ENCODE assay signal across 20 cellular contexts in the genomic region with DNA sequence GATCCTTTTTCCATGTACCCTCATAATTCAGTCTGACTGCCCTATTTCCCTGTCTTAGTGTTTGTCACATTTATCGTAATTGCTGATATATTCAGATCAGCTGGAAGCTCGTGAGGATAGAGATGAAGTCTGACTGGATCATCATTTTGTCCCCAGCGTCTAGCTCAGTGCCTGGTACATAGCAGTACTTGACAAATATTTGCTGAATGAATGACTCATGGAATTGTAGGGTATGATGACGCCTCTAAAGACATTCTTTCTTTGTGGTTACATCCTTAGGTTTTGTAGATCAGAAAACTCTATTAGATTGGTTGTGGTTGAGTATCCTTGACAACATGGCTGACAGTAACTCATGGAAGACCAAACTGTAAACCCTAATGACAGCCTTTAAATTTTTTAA.
A peak's percentile ranks its signal among the peaks of the same experiment; 100 is the strongest.
DNase-seq lines count a peak whose midpoint lies in the region; ATAC-seq and TF ChIP-seq lines count a peak whose summit lies in the region.
"Had no signal": no experiment of that assay in that cellular context is flagged by ENCODE, and none has a peak within 500 bp of the region (broad histone marks: within the 10 kb centered on the region; RNA-seq: fewer than 3 reads in every experiment).

No MANE protein-coding gene starts in this region.

- H3K4me3 ChIP-seq in HCT116 (replicated peaks in 1 of 2; ENCODE audit: low read depth in 1 of 2, low read length in 2 of 2) (no peak overlapping the region), astrocyte of the spinal cord (ENCODE audit: low read depth, low read length) (no peak overlapping the region), transverse colon (no peak overlapping the region), hepatocyte (no peak overlapping the region), MG63 (no peak overlapping the region)
- H3K4me3 ChIP-seq: heart right ventricle had no signal

- peak; percentile 53; the same call in 1 of the 2 replicates for ATAC-seq in HCT116
- ATAC-seq: activated CD4-positive, alpha-beta T cell treated with anti-CD3 and anti-CD28 coated beads for 36 hours; activated T-cell treated with anti-CD3 and anti-CD28 coated beads, Interleukin-2, amount 50 U/mL, for 4 hours; heart right ventricle; left ventricle myocardium superior; naive thymus-derived CD8-positive, alpha-beta T cell; right cardiac atrium; stimulated activated memory B cell treated with anti-CD40 and anti-IgM and Interleukin-4, amounts not matched to agents 10 μg/mL and 1 μg/mL and 100 μg/mL, for 72 hours had no signal

- H3K4me2 ChIP-seq in HCT116 (ENCODE audit: low read length) (no peak overlapping the region), hepatocyte (no peak overlapping the region)

- POLR2A ChIA-PET in HCT116 (lab: Charles Lee): no interaction called here

- H3K27me3 ChIP-seq in HCT116 (ENCODE audit: insufficient read depth, low read length) (no peaks in the 10 kb centered on the region), transverse colon (no peaks in the 10 kb centered on the region), hepatocyte (no peaks in the 10 kb centered on the region), MG63 (no peaks in the 10 kb centered on the region)
- H3K27me3 ChIP-seq: heart right ventricle had no signal

- H2AFZ ChIP-seq in HCT116 (ENCODE audit: low read depth, low read length, poor library complexity, severe bottlenecking) (no peak overlapping the region), hepatocyte (no peak overlapping the region)

- no peak for TF ChIP-seq EP300 in transverse colon (IDR thresholded peaks at IDR 0.05; ENCODE audit: low read depth)

- no peak for TF ChIP-seq POLR2A in HCT116 (IDR thresholded peaks at IDR 0.05; ENCODE audit: borderline replicate concordance, extremely low read depth, insufficient read depth, insufficient read length)
- TF ChIP-seq POLR2A in transverse colon (IDR thresholded peaks at IDR 0.05): no peak

- intact Hi-C loops in HCT116 (cut with micrococcal nuclease) (no loop called here), transverse colon (cut with DNase I; ENCODE audit: low total_unique reads) (no loop called here)

- peaks cover 66% of the 10 kb centered on the region for H3K36me3 Mint-ChIP-seq in activated naive CD8-positive, alpha-beta T cell treated with anti-CD3 and anti-CD28 coated beads for 36 hours

- H3K27ac Mint-ChIP-seq in activated naive CD8-positive, alpha-beta T cell treated with anti-CD3 and anti-CD28 coated beads for 36 hours: no peak overlapping the region
- H3K27ac Mint-ChIP-seq: activated CD4-positive, alpha-beta T cell treated with anti-CD3 and anti-CD28 coated beads for 36 hours; H9; naive thymus-derived CD8-positive, alpha-beta T cell; stimulated activated memory B cell treated with anti-CD40 and anti-IgM and Interleukin-4, amounts not matched to agents 10 μg/mL and 1 μg/mL and 100 μg/mL, for 72 hours had no signal

- no peaks in the 10 kb centered on the region for H3K9me3 Mint-ChIP-seq in activated naive CD8-positive, alpha-beta T cell treated with anti-CD3 and anti-CD28 coated beads for 36 hours
- H3K9me3 Mint-ChIP-seq: activated T-cell treated with anti-CD3 and anti-CD28 coated beads, Interleukin-2, amount 50 U/mL, for 4 hours; H9; naive thymus-derived CD8-positive, alpha-beta T cell; stimulated activated memory B cell treated with anti-CD40 and anti-IgM and Interleukin-4, amounts not matched to agents 10 μg/mL and 1 μg/mL and 100 μg/mL, for 72 hours had no signal

- RAD21 ChIA-PET in HCT116 (lab: Charles Lee; ENCODE audit: low non-redundant PET in 1 of 2, low total read pairs in 2 of 2, uncharacterized antibody in 2 of 2, unreplicated experiment in 2 of 2): no interaction called here

- WGBS in transverse colon (ENCODE audit: low coverage in 1 of 2), 2 donors: 95 to 100% methylated on average over 3 to 4 of the region's 4 CpGs
- WGBS in hepatocyte (ENCODE audit: low lambda C conversion rate, missing lambda C conversion rate): 84% methylated on average over 4 of the region's 4 CpGs

- DNase-seq in AG08395 (ENCODE audit: low spot score) (peak; percentile 82), HCT116 (ENCODE audit: low read depth, low spot score) (no peak), astrocyte of the spinal cord (ENCODE audit: low read depth, low spot score) (peak; percentile 87), iris pigment epithelial cell (ENCODE audit: low read depth) (peak; percentile 96), transverse colon (no peak), hepatocyte (ENCODE audit: low spot score) (no peak), MG63 (no peak)
- no peak for DNase-seq in activated naive CD8-positive, alpha-beta T cell treated with anti-CD3 and anti-CD28 coated beads for 36 hours
- DNase-seq: activated CD4-positive, alpha-beta T cell treated with anti-CD3 and anti-CD28 coated beads for 36 hours; activated T-cell treated with anti-CD3 and anti-CD28 coated beads, Interleukin-2, amount 50 U/mL, for 4 hours; aorta; C1 segment of cervical spinal cord; effector CD8-positive, alpha-beta T cell; H9; heart right ventricle; left ventricle myocardium superior; naive thymus-derived CD8-positive, alpha-beta T cell; right cardiac atrium; stimulated activated CD4-positive, alpha-beta T cell treated with anti-CD3 and anti-CD28 coated beads, Interleukin-4, amount 100 ng/mL, for 4 hours had no signal

- no peak overlapping the region for H3K9ac ChIP-seq in HCT116 (ENCODE audit: low read length)

- H3K4me1 ChIP-seq in HCT116 (ENCODE audit: control insufficient read depth in 1 of 2, insufficient read depth in 2 of 2, low read length in 2 of 2) (peaks cover 0 to 7% of the 10 kb centered on the region in 2 experiments; a peak in 1 of 4 replicates), transverse colon (no peaks in the 10 kb centered on the region), hepatocyte (ENCODE audit: insufficient read depth) (peaks cover 5% of the 10 kb centered on the region)

- peaks cover 3% of the 10 kb centered on the region; the same call in 1 of the 2 replicates for H3K79me2 ChIP-seq in HCT116 (ENCODE audit: insufficient read depth, low read length)
- no peaks in the 10 kb centered on the region for H3K79me2 ChIP-seq in hepatocyte

- CTCF ChIA-PET in HCT116 (lab: Charles Lee): no interaction called here

- H3K27me3 Mint-ChIP-seq in activated naive CD8-positive, alpha-beta T cell treated with anti-CD3 and anti-CD28 coated beads for 36 hours: no peaks in the 10 kb centered on the region
- H3K27me3 Mint-ChIP-seq: activated CD4-positive, alpha-beta T cell treated with anti-CD3 and anti-CD28 coated beads for 36 hours; naive thymus-derived CD8-positive, alpha-beta T cell; stimulated activated memory B cell treated with anti-CD40 and anti-IgM and Interleukin-4, amounts not matched to agents 10 μg/mL and 1 μg/mL and 100 μg/mL, for 72 hours had no signal

- H4K20me1 ChIP-seq in HCT116 (ENCODE audit: insufficient read depth): no peaks in the 10 kb centered on the region
- H4K20me1 ChIP-seq in hepatocyte (ENCODE audit: insufficient read depth, poor library complexity, severe bottlenecking): no peaks in the 10 kb centered on the region

- no peak overlapping the region for H3K4me3 Mint-ChIP-seq in activated naive CD8-positive, alpha-beta T cell treated with anti-CD3 and anti-CD28 coated beads for 36 hours
- H3K4me3 Mint-ChIP-seq: activated CD4-positive, alpha-beta T cell treated with anti-CD3 and anti-CD28 coated beads for 36 hours; activated T-cell treated with anti-CD3 and anti-CD28 coated beads, Interleukin-2, amount 50 U/mL, for 4 hours; H9; naive thymus-derived CD8-positive, alpha-beta T cell; stimulated activated memory B cell treated with anti-CD40 and anti-IgM and Interleukin-4, amounts not matched to agents 10 μg/mL and 1 μg/mL and 100 μg/mL, for 72 hours had no signal

- H3K36me3 ChIP-seq in HCT116 (ENCODE audit: control insufficient read depth in 1 of 2, insufficient read depth in 2 of 2, low read length in 2 of 2) (peaks cover 0 to 36% of the 10 kb centered on the region in 2 experiments; a peak in 2 of 4 replicates), transverse colon (peaks cover 0 to 5% (median 0%) of the 10 kb centered on the region in 4 donors), hepatocyte (replicated peaks; ENCODE audit: insufficient read depth, low read depth) (no peaks in the 10 kb centered on the region), MG63 (peaks cover 71% of the 10 kb centered on the region)

- no TSS peak for BruUV-seq in HCT116 (replicated peaks; lab: Mats Ljungman, UMichigan)

- no peak for TF ChIP-seq CTCF in HCT116 (IDR thresholded peaks at IDR 0.05 in 2 of 3, conservative IDR thresholded peaks at IDR 0.05 in 1 of 3; ENCODE audit: borderline replicate concordance in 1 of 3, insufficient read depth in 1 of 3, low read depth in 2 of 3, low read length in 2 of 3)
- TF ChIP-seq CTCF in astrocyte of the spinal cord (IDR thresholded peaks at IDR 0.05; ENCODE audit: low read depth, low read length): no peak
- TF ChIP-seq CTCF in transverse colon (IDR thresholded peaks at IDR 0.05): no peak
- no peak for TF ChIP-seq CTCF in hepatocyte (IDR thresholded peaks at IDR 0.05; ENCODE audit: poor library complexity)

- H3K9me2 ChIP-seq in HCT116 (ENCODE audit: insufficient read depth) (no peaks in the 10 kb centered on the region), hepatocyte (replicated peaks; ENCODE audit: insufficient read depth) (no peaks in the 10 kb centered on the region)

- TF ChIP-seq RAD21 in HCT116 (IDR thresholded peaks at IDR 0.05; ENCODE audit: low read depth): no peak

- H3K9me3 ChIP-seq in HCT116 (ENCODE audit: control insufficient read depth in 1 of 2, insufficient read depth in 1 of 2, low read depth in 1 of 2, low read length in 2 of 2) (no peaks in the 10 kb centered on the region), transverse colon (no peaks in the 10 kb centered on the region), hepatocyte (ENCODE audit: low read depth) (no peaks in the 10 kb centered on the region), MG63 (no peaks in the 10 kb centered on the region)
- H3K9me3 ChIP-seq: heart right ventricle had no signal

- in situ Hi-C loops in astrocyte of the spinal cord (cut with HindIII; ENCODE audit: low sequenced_read_pairs) (no loop called here), transverse colon (cut with MboI; ENCODE audit: low pct_ligation_motif_present in 1 of 4, low pct_unique_long_range_greater_than_20kb in 1 of 4, low sequenced_read_pairs in 3 of 4) (no loop called here)

- no peaks in the 10 kb centered on the region for H3K4me1 Mint-ChIP-seq in activated naive CD8-positive, alpha-beta T cell treated with anti-CD3 and anti-CD28 coated beads for 36 hours
- H3K4me1 Mint-ChIP-seq: activated CD4-positive, alpha-beta T cell treated with anti-CD3 and anti-CD28 coated beads for 36 hours; H9; naive thymus-derived CD8-positive, alpha-beta T cell; stimulated activated memory B cell treated with anti-CD40 and anti-IgM and Interleukin-4, amounts not matched to agents 10 μg/mL and 1 μg/mL and 100 μg/mL, for 72 hours had no signal

- H3K27ac ChIP-seq in HCT116 (ENCODE audit: low read depth, low read length): no peak overlapping the region
- no peak overlapping the region for H3K27ac ChIP-seq in transverse colon
- H3K27ac ChIP-seq in hepatocyte: no peak overlapping the region
- H3K27ac ChIP-seq: heart right ventricle had no signal

Comparison
In these comparisons a context has a peak if more than half of its experiments do, and no peak if none do; other contexts are left out.
1. DNase-seq: peak in AG08395 (single experiment), astrocyte of the spinal cord (single experiment) and iris pigment epithelial cell (single experiment); none in HCT116 (single experiment), transverse colon (single experiment), activated naive CD8-positive, alpha-beta T cell treated with anti-CD3 and anti-CD28 coated beads for 36 hours (single experiment), hepatocyte (single experiment) and MG63 (single experiment).